Comparison of ENCODE assay signal across 10 cellular contexts in the genomic region with DNA sequence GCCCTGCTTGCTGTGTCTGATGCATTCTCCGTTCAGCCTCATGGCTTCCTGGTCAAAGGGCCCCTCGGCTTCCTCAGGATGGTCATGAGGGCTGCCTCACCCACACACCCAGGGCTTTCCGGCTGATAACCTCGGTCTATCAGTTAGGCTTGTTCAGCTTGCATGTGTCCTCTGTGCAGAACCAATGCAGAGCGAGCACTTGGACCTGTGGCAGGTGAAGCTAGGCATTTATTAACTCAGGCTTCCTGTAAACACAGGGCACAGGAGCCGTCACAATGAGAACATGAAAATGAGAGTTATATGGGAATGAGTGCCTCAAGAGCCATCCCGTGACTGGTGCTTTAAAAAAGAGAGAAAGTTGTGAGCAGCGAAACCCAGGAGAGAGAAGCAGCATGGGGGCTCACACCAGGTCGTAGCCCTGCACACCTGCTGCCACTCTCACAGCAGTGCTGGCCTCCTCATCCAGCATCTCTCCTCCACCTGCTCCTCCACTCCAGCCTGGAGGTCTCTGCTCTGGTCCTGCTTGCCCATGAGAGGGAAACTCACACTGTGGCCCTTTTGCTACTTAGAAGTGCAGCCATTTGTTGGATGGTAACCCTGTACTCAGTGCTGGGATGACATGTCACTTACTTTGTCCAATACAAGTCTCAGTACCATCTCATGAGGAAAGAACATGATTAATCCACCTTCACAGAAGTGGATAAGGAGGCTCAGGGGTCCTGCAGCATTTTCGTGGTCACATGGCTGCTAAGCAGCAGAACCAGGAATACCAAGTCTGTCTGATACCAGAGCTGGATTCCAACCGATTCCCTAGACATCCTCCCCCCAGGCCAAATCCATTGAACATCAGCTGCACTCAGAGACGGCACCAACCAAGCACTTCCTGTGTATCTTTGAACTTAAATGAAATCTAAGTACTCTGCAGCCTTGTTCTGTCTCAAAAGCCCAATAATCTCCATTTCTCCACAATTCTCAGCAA. TPM values are rescaled to one million over a fixed set of nuclear protein-coding genes. Genes with fewer than 3 reads are reported as not detected.
DNase-seq lines count a peak whose midpoint lies in the region; ATAC-seq and TF ChIP-seq lines count a peak whose summit lies in the region.
"Had no signal": no experiment of that assay in that cellular context is flagged by ENCODE, and none has a peak within 500 bp of the region (broad histone marks: within the 10 kb centered on the region; RNA-seq: fewer than 3 reads in every experiment).

No MANE protein-coding gene starts in this region.

- TF ChIP-seq POLR2A in body of pancreas (IDR thresholded peaks at IDR 0.05) (peak in 1 of 3 donors; percentile 28), stomach (IDR thresholded peaks at IDR 0.05) (no peak)

- H3K27ac ChIP-seq in body of pancreas = peak overlapping the region; percentile 56 to 83 (median 72)
- H3K27ac ChIP-seq in stomach = peak overlapping the region in 2 of 5 donors; percentile 2 to 56
- no peak overlapping the region for H3K27ac ChIP-seq in PC-9

- no peak overlapping the region for H2AFZ ChIP-seq in PC-9

- H4K20me1 ChIP-seq in PC-9 (ENCODE audit: insufficient read depth) = no peaks in the 10 kb centered on the region

- no peaks in the 10 kb centered on the region for H3K27me3 ChIP-seq in body of pancreas
- H3K27me3 ChIP-seq in stomach = peaks cover 0 to 6% (median 0%) of the 10 kb centered on the region in 3 donors
- H3K27me3 ChIP-seq in PC-9 (ENCODE audit: insufficient read depth, low read depth) = no peaks in the 10 kb centered on the region

- DNase-seq in body of pancreas (peak; percentile 33 to 78 (median 70)), stomach (peak; percentile 56), GM13976 (ENCODE audit: low spot score) (no peak), NCI-H82 (lab: John Stamatoyannopoulos, UW) (no peak), PC-9 (no peak), activated gamma-delta T cell treated with Interleukin-2 at 50 U/mL for 16 hours (no peak)
- DNase-seq: glutamatergic neuron; naive thymus-derived CD8-positive, alpha-beta T cell had no signal

- BruUV-seq in PC-9 (replicated peaks; lab: Mats Ljungman, UMichigan) = no TSS peak

- H3F3A ChIP-seq in PC-9 (ENCODE audit: insufficient read depth, low read depth) = peaks cover 22% of the 10 kb centered on the region

- no peak overlapping the region for H3K4me3 ChIP-seq in body of pancreas
- no peak overlapping the region for H3K4me3 ChIP-seq in stomach
- no peak overlapping the region for H3K4me3 ChIP-seq in PC-9

- ATAC-seq in GM19397 (IDR thresholded peaks at IDR 0.05; ENCODE audit: unreplicated experiment) (peak; percentile 82), HG03135 (IDR thresholded peaks at IDR 0.05; ENCODE audit: unreplicated experiment) (peak; percentile 67), body of pancreas (peak; percentile 92)
- ATAC-seq: naive thymus-derived CD8-positive, alpha-beta T cell had no signal

- intact Hi-C loops in body of pancreas (cut with DNase I) = no loop called here
- intact Hi-C loops in stomach (cut with DNase I; ENCODE audit: low total_unique reads) = no loop called here
- intact Hi-C loops in PC-9 (cut with micrococcal nuclease; ENCODE audit: unreplicated experiment) = no loop called here

- no peaks in the 10 kb centered on the region for H3K79me2 ChIP-seq in PC-9 (ENCODE audit: low read depth)

- no peak for TF ChIP-seq CTCF in body of pancreas (IDR thresholded peaks at IDR 0.05)
- no peak for TF ChIP-seq CTCF in stomach (IDR thresholded peaks at IDR 0.05)
- no peak for TF ChIP-seq CTCF in GM13976 (IDR thresholded peaks at IDR 0.05; ENCODE audit: borderline replicate concordance, control extremely low read depth, extremely low read depth, insufficient read depth, missing control alignments)
- no peak for TF ChIP-seq CTCF in PC-9 (conservative IDR thresholded peaks at IDR 0.05)

- H3K9me3 ChIP-seq in body of pancreas (no peaks in the 10 kb centered on the region), stomach (no peaks in the 10 kb centered on the region), PC-9 (ENCODE audit: insufficient read depth, low read depth) (no peaks in the 10 kb centered on the region)

- POLR2A ChIA-PET in PC-9 (lab: Charles Lee; ENCODE audit: unreplicated experiment) = no interaction called here

- no peak overlapping the region for H3K4me2 ChIP-seq in PC-9

- H3K36me3 ChIP-seq in body of pancreas (replicated peaks in 1 of 2; ENCODE audit: insufficient read depth in 1 of 2, low read depth in 2 of 2) (no peaks in the 10 kb centered on the region), stomach (no peaks in the 10 kb centered on the region), PC-9 (ENCODE audit: low read depth) (no peaks in the 10 kb centered on the region)

- H3K9me2 ChIP-seq in PC-9 (ENCODE audit: insufficient read depth) = no peaks in the 10 kb centered on the region

- WGBS in body of pancreas, 2 donors = 29 to 37% methylated on average over 12 of the region's 12 CpGs
- WGBS in stomach, 5 donors = 43 to 57% (median 55%) methylated on average over 12 of the region's 12 CpGs

- in situ Hi-C loops in GM13976 (cut with MboI; ENCODE audit: low sequenced_read_pairs, unreplicated experiment) = no loop called here

- CTCF ChIA-PET in PC-9 (lab: Charles Lee) = no interaction called here

- H3K4me1 ChIP-seq in body of pancreas (peaks cover 18% of the 10 kb centered on the region), stomach (peaks cover 0 to 14% (median 3%) of the 10 kb centered on the region in 4 donors), PC-9 (replicated peaks; ENCODE audit: insufficient read depth) (peaks cover 28% of the 10 kb centered on the region)

- no peak for TF ChIP-seq EP300 in stomach (IDR thresholded peaks at IDR 0.05)

RNA-seq across cellular contexts. Expression of gene IRS2, which starts 50.5 kb away (rescaled TPM):
- total RNA-seq in body of pancreas (10 to 100 TPM; 11.4 to 22.7 TPM), stomach (10 to 100 TPM; 10.7 to 24.1 (median 18.7) TPM), PC-9 (2021) (31.3 and 39.2 TPM in 2 replicates)
- 1 to 10 TPM; 2.7 to 3.7 (median 3.5) TPM for polyA plus RNA-seq in stomach

Comparison
In these comparisons a context has a peak if more than half of its experiments do, and no peak if none do; other contexts are left out.
1. DNase-seq: peak in body of pancreas (4 of 4) and stomach (single experiment); none in GM13976 (single experiment), NCI-H82 (single experiment), PC-9 (0 of 2) and activated gamma-delta T cell treated with Interleukin-2 at 50 U/mL for 16 hours (single experiment).
2. Peak in every context shown above with its lines, with median percentiles within 50 percentile points of each other: ATAC-seq.